1 cellular context compared by ENCODE assay signal in the genomic region with DNA sequence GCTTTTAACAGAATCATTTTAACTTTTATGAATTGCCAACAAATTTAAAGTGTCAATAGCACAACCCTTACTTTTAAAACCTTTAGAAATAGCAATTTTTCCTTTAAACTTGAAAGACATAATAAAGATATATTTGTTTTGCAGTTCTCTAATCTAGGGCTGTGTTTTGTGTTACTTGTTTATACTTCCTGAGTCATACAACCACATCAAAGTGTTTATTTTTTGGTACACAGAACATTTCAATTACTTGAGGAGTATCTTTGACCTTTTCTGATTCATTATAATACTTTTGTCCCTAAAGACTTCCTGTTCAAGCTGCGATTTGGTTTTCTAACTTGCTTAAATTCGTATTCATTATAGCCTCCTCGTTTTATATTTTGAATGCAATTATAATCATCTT.
TF ChIP-seq lines count a peak whose summit lies in the region.

No MANE protein-coding gene starts in this region.

TF ChIP-seq in HEK293, 187 proteins besides CTCF, POLR2A, EP300 and RAD21 (continued from another document):
- TF ChIP-seq, protein P1, sequence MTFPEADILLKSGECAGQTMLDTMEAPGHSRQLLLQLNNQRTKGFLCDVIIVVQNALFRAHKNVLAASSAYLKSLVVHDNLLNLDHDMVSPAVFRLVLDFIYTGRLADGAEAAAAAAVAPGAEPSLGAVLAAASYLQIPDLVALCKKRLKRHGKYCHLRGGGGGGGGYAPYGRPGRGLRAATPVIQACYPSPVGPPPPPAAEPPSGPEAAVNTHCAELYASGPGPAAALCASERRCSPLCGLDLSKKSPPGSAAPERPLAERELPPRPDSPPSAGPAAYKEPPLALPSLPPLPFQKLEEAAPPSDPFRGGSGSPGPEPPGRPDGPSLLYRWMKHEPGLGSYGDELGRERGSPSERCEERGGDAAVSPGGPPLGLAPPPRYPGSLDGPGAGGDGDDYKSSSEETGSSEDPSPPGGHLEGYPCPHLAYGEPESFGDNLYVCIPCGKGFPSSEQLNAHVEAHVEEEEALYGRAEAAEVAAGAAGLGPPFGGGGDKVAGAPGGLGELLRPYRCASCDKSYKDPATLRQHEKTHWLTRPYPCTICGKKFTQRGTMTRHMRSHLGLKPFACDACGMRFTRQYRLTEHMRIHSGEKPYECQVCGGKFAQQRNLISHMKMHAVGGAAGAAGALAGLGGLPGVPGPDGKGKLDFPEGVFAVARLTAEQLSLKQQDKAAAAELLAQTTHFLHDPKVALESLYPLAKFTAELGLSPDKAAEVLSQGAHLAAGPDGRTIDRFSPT (tag by site-specific recombination; IDR thresholded peaks at IDR 0.05), result no peak
- TF ChIP-seq FEZF1 (tag by site-specific recombination; IDR thresholded peaks at IDR 0.05), result no peak
- 0 out of 2 replicates have a peak, but pooled peaks have one; percentile 25 for TF ChIP-seq SP2 (tag by site-specific recombination; IDR thresholded peaks at IDR 0.05)
- TF ChIP-seq, protein P2, sequence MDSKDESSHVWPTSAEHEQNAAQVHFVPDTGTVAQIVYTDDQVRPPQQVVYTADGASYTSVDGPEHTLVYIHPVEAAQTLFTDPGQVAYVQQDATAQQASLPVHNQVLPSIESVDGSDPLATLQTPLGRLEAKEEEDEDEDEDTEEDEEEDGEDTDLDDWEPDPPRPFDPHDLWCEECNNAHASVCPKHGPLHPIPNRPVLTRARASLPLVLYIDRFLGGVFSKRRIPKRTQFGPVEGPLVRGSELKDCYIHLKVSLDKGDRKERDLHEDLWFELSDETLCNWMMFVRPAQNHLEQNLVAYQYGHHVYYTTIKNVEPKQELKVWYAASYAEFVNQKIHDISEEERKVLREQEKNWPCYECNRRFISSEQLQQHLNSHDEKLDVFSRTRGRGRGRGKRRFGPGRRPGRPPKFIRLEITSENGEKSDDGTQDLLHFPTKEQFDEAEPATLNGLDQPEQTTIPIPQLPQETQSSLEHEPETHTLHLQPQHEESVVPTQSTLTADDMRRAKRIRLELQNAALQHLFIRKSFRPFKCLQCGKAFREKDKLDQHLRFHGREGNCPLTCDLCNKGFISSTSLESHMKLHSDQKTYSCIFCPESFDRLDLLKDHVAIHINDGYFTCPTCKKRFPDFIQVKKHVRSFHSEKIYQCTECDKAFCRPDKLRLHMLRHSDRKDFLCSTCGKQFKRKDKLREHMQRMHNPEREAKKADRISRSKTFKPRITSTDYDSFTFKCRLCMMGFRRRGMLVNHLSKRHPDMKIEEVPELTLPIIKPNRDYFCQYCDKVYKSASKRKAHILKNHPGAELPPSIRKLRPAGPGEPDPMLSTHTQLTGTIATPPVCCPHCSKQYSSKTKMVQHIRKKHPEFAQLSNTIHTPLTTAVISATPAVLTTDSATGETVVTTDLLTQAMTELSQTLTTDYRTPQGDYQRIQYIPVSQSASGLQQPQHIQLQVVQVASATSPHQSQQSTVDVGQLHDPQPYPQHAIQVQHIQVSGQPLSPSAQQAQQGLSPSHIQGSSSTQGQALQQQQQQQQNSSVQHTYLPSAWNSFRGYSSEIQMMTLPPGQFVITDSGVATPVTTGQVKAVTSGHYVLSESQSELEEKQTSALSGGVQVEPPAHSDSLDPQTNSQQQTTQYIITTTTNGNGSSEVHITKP (tag by site-specific recombination; IDR thresholded peaks at IDR 0.05), result no peak
